Comparison of ENCODE assay signal across 9 cellular contexts in genomic region chr6:163743796-163744195, GRCh38.
"Had no signal": no experiment of that assay in that cellular context is flagged by ENCODE, and none has a peak within 500 bp of the region (broad histone marks: within the 10 kb centered on the region; RNA-seq: fewer than 3 reads in every experiment).

No MANE protein-coding gene starts in this region.

- H3K27ac ChIP-seq: GM23248, HL-60 had no signal

- H3K27ac Mint-ChIP-seq: HFFc6 had no signal

- H3K4me3 ChIP-seq: GM23248, HAP-1, K562 had no signal

- ATAC-seq: HCT116, HepG2, K562 had no signal

- H2AFZ ChIP-seq: GM23248 had no signal

- H3K4me3 Mint-ChIP-seq: HFFc6 had no signal

- DNase-seq: GM23248, GOT3, H7, HFFc6 had no signal

- H3K9me3 ChIP-seq: HAP-1 had no signal

- H3K36me3 ChIP-seq: HAP-1 had no signal

- H3K9ac ChIP-seq: GM23248 had no signal
